24 cellular contexts compared by ENCODE assay signal in genomic region chr14:72663956-72664650, GRCh38.
DNase-seq lines count a peak whose midpoint lies in the region; ATAC-seq, FAIRE-seq and TF ChIP-seq lines count a peak whose summit lies in the region.
"Had no signal": no experiment of that assay in that cellular context is flagged by ENCODE, and none has a peak within 500 bp of the region (broad histone marks: within the 10 kb centered on the region; RNA-seq: fewer than 3 reads in every experiment).

No MANE protein-coding gene starts in this region.

- H3K4me3 Mint-ChIP-seq in activated T-helper 17 cell treated with anti-CD3 and anti-CD28 coated beads, Interleukin-2, amount 50 U/mL, for 72 hours = no peak overlapping the region
- H3K4me3 Mint-ChIP-seq: CD4-positive, CD25-positive, alpha-beta regulatory T cell; natural killer cell had no signal

- FAIRE-seq in urothelium cell line (lab: Jason Lieb, UNC) (peak; percentile 32), H54 (lab: Jason Lieb, UNC) (no peak)
- FAIRE-seq: bronchial epithelial cell, K562 had no signal

- H3K27me3 ChIP-seq in heart left ventricle (no peaks in the 10 kb centered on the region), right atrium auricular region (no peaks in the 10 kb centered on the region), esophagus muscularis mucosa (no peaks in the 10 kb centered on the region)
- H3K27me3 ChIP-seq: dorsolateral prefrontal cortex, suprapubic skin, vagina had no signal

- no peak for TF ChIP-seq EP300 in esophagus muscularis mucosa (IDR thresholded peaks at IDR 0.05)

- no peaks in the 10 kb centered on the region for H3K9me3 Mint-ChIP-seq in activated T-helper 17 cell treated with anti-CD3 and anti-CD28 coated beads, Interleukin-2, amount 50 U/mL, for 72 hours
- H3K9me3 Mint-ChIP-seq: natural killer cell had no signal

- H3K27ac ChIP-seq in heart left ventricle = no peak overlapping the region
- no peak overlapping the region for H3K27ac ChIP-seq in right atrium auricular region
- H3K27ac ChIP-seq in esophagus muscularis mucosa (replicated peaks in 1 of 4) = no peak overlapping the region
- H3K27ac ChIP-seq: dorsolateral prefrontal cortex, parathyroid adenoma, suprapubic skin, vagina had no signal

- TF ChIP-seq CTCF in heart left ventricle (IDR thresholded peaks at IDR 0.05) = no peak
- no peak for TF ChIP-seq CTCF in right atrium auricular region (IDR thresholded peaks at IDR 0.05)
- TF ChIP-seq CTCF in fibroblast of villous mesenchyme (IDR thresholded peaks at IDR 0.05; ENCODE audit: insufficient read depth, low read depth, low read length) = no peak
- TF ChIP-seq CTCF in esophagus muscularis mucosa (IDR thresholded peaks at IDR 0.05) = no peak

- H3K27ac Mint-ChIP-seq in activated T-helper 17 cell treated with anti-CD3 and anti-CD28 coated beads, Interleukin-2, amount 50 U/mL, for 72 hours = peak overlapping the region; percentile 32
- H3K27ac Mint-ChIP-seq: CD4-positive, CD25-positive, alpha-beta regulatory T cell; natural killer cell had no signal

- H3K27me3 Mint-ChIP-seq in activated T-helper 17 cell treated with anti-CD3 and anti-CD28 coated beads, Interleukin-2, amount 50 U/mL, for 72 hours = peaks cover 3% of the 10 kb centered on the region
- H3K27me3 Mint-ChIP-seq: CD4-positive, CD25-positive, alpha-beta regulatory T cell had no signal

- intact Hi-C loops in heart left ventricle (cut with DNase I) (no loop called here), esophagus muscularis mucosa (cut with DNase I) (no loop called here)

- WGBS in heart left ventricle, 4 donors = 56 to 64% (median 59%) methylated on average over 5 of the region's 5 CpGs
- WGBS in esophagus muscularis mucosa = 74% methylated on average over 5 of the region's 5 CpGs

- ATAC-seq in heart left ventricle = peak in 3 of 4 donors; percentile 23 to 37 (median 24)
- no peak for ATAC-seq in activated T-helper 17 cell treated with anti-CD3 and anti-CD28 coated beads, Interleukin-2, amount 50 U/mL, for 72 hours (replicated peaks)
- ATAC-seq in HG03442 (IDR thresholded peaks at IDR 0.05; ENCODE audit: unreplicated experiment) = no peak
- ATAC-seq: K562, natural killer cell, sciatic nerve had no signal

- H3K4me3 ChIP-seq in heart left ventricle (no peak overlapping the region), right atrium auricular region (no peak overlapping the region), fibroblast of villous mesenchyme (ENCODE audit: low read depth, low read length) (no peak overlapping the region), esophagus muscularis mucosa (no peak overlapping the region)
- H3K4me3 ChIP-seq: dorsolateral prefrontal cortex, K562, suprapubic skin, vagina had no signal

- H3K9me3 ChIP-seq in heart left ventricle (no peaks in the 10 kb centered on the region), right atrium auricular region (no peaks in the 10 kb centered on the region), esophagus muscularis mucosa (no peaks in the 10 kb centered on the region)
- H3K9me3 ChIP-seq: suprapubic skin, vagina had no signal

- peaks cover 0 to 17% (median 4%) of the 10 kb centered on the region in 12 donors for H3K4me1 ChIP-seq in heart left ventricle
- H3K4me1 ChIP-seq in right atrium auricular region = peaks cover 0 to 7% of the 10 kb centered on the region in 2 donors
- H3K4me1 ChIP-seq in esophagus muscularis mucosa = no peaks in the 10 kb centered on the region
- H3K4me1 ChIP-seq: parathyroid adenoma, suprapubic skin, vagina had no signal

- no peak for DNase-seq in heart left ventricle
- DNase-seq in right atrium auricular region (ENCODE audit: low spot score) = no peak
- DNase-seq in fibroblast of villous mesenchyme (ENCODE audit: low read depth) = peak; percentile 19
- DNase-seq in urothelium cell line (ENCODE audit: low spot score) = no peak
- no peak for DNase-seq in esophagus muscularis mucosa (ENCODE audit: extremely low spot score)
- no peak for DNase-seq in H54 (ENCODE audit: insufficient read length, low spot score)
- DNase-seq: activated CD4-positive, CD25-positive, alpha-beta regulatory T cell; activated gamma-delta T cell; CD4-positive, CD25-positive, alpha-beta regulatory T cell; DMS 273 treated with DMSO at 0.1 percent for 48 hours; dorsolateral prefrontal cortex; GDM1; MM.1S; natural killer cell; NCI-H1436; T-helper 9 cell had no signal

- H3K4me1 Mint-ChIP-seq in activated T-helper 17 cell treated with anti-CD3 and anti-CD28 coated beads, Interleukin-2, amount 50 U/mL, for 72 hours = peaks cover 14% of the 10 kb centered on the region
- H3K4me1 Mint-ChIP-seq: CD4-positive, CD25-positive, alpha-beta regulatory T cell; natural killer cell had no signal

- TF ChIP-seq POLR2A in heart left ventricle (IDR thresholded peaks at IDR 0.05) = no peak
- no peak for TF ChIP-seq POLR2A in esophagus muscularis mucosa (IDR thresholded peaks at IDR 0.05; ENCODE audit: low read depth)
- TF ChIP-seq POLR2A in H54 (IDR thresholded peaks at IDR 0.05; ENCODE audit: low read depth, low read length) = no peak

- H3K36me3 Mint-ChIP-seq in activated T-helper 17 cell treated with anti-CD3 and anti-CD28 coated beads, Interleukin-2, amount 50 U/mL, for 72 hours (ENCODE audit: low read depth) = no peaks in the 10 kb centered on the region
- H3K36me3 Mint-ChIP-seq: CD4-positive, CD25-positive, alpha-beta regulatory T cell; natural killer cell had no signal

- H3K36me3 ChIP-seq in heart left ventricle = peaks cover 0 to 21% (median 0%) of the 10 kb centered on the region in 9 donors
- peaks cover 7% of the 10 kb centered on the region for H3K36me3 ChIP-seq in right atrium auricular region
- H3K36me3 ChIP-seq in esophagus muscularis mucosa = peaks cover 0 to 6% (median 0%) of the 10 kb centered on the region in 4 donors
- H3K36me3 ChIP-seq: suprapubic skin, vagina had no signal

Comparison
In these comparisons a context has a peak if more than half of its experiments do, and no peak if none do; other contexts are left out.
1. ATAC-seq: peak in heart left ventricle (3 of 4); none in activated T-helper 17 cell treated with anti-CD3 and anti-CD28 coated beads, Interleukin-2, amount 50 U/mL, for 72 hours (single experiment) and HG03442 (single experiment).